In the genomic region with DNA sequence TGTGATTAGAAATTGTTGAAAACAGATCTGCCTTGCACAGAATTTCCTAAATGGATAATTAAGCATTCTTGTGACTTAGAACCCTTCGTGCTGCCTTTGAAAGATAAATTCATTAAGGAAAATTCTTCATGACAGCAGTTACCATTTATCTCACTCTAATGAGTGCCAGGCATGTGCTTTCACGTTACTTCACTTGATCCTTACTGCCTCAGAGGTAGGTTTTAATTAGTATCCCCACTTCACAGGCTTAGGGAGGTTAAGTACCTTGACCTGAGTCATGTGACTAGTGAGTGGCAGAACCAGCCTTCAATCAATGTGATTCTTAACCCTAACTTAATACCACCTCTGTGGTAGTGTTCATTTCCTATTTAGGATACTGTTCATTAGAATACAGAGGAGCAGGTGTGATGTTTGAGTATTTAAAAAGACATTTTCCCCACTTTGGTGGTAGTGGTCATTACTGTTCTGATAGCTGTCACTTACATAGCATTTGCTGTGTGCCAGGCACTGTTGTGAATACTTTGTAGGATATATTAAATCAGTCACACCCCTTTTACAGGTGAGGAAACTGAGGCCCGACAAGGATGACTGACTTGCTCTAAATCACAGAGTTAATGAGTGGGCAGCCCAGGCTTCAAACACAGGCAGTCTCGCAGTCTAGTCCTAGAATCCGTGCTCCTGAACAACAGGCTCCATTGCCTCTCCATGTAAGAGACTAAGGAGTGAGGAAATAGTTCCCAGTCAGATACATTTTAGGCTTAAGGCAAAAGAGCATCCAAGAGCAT, we compare ENCODE assay signal across 1 cellular context.
A peak's percentile ranks its signal among the peaks of the same experiment; 100 is the strongest.
TF ChIP-seq lines count a peak whose summit lies in the region.

No MANE protein-coding gene starts in this region.

TF ChIP-seq in HEK293, 187 proteins besides CTCF, POLR2A, EP300 and RAD21 (continued from another document):
- TF ChIP-seq, protein P1, sequence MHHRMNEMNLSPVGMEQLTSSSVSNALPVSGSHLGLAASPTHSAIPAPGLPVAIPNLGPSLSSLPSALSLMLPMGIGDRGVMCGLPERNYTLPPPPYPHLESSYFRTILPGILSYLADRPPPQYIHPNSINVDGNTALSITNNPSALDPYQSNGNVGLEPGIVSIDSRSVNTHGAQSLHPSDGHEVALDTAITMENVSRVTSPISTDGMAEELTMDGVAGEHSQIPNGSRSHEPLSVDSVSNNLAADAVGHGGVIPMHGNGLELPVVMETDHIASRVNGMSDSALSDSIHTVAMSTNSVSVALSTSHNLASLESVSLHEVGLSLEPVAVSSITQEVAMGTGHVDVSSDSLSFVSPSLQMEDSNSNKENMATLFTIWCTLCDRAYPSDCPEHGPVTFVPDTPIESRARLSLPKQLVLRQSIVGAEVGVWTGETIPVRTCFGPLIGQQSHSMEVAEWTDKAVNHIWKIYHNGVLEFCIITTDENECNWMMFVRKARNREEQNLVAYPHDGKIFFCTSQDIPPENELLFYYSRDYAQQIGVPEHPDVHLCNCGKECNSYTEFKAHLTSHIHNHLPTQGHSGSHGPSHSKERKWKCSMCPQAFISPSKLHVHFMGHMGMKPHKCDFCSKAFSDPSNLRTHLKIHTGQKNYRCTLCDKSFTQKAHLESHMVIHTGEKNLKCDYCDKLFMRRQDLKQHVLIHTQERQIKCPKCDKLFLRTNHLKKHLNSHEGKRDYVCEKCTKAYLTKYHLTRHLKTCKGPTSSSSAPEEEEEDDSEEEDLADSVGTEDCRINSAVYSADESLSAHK (tag by site-specific recombination; IDR thresholded peaks at IDR 0.05), result no peak
- TF ChIP-seq ZNF843 (tag by site-specific recombination; IDR thresholded peaks at IDR 0.05) (peak; percentile 56; the same call in 1 of the 2 replicates), ZNF654 (tag by site-specific recombination; IDR thresholded peaks at IDR 0.05; ENCODE audit: low read depth) (no peak), IKZF3 (tag by site-specific recombination; IDR thresholded peaks at IDR 0.05) (0 out of 2 replicates have a peak, but pooled peaks have one; percentile 29), ZNF366 (tag by site-specific recombination; conservative IDR thresholded peaks at IDR 0.05) (0 out of 2 replicates have a peak, but pooled peaks have one; percentile 18), BCL11B (tag by site-specific recombination; IDR thresholded peaks at IDR 0.05; ENCODE audit: low read depth) (no peak), ZNF473 (tag by site-specific recombination; IDR thresholded peaks at IDR 0.05) (no peak), WT1 (tag by site-specific recombination; IDR thresholded peaks at IDR 0.05) (peak; percentile 88), HOXC10 (CRISPR knock-in tag; IDR thresholded peaks at IDR 0.05) (no peak), ZNF544 (tag by site-specific recombination; IDR thresholded peaks at IDR 0.05) (no peak), ZNF48 (tag by site-specific recombination; IDR thresholded peaks at IDR 0.05) (no peak), ZNF707 (tag by site-specific recombination; IDR thresholded peaks at IDR 0.05) (no peak), ZNF433 (tag by site-specific recombination; IDR thresholded peaks at IDR 0.05; ENCODE audit: low read depth) (no peak), ZNF239 (tag by site-specific recombination; IDR thresholded peaks at IDR 0.05) (no peak), GLIS2 (tag by site-specific recombination; IDR thresholded peaks at IDR 0.05) (0 out of 2 replicates have a peak, but pooled peaks have one; percentile 12), SP2 (tag by site-specific recombination; IDR thresholded peaks at IDR 0.05) (peak; percentile 31; the same call in 1 of the 2 replicates), ZNF133 (tag by site-specific recombination; IDR thresholded peaks at IDR 0.05) (no peak), ZNF155 (tag by site-specific recombination; IDR thresholded peaks at IDR 0.05) (no peak), OSR2 (tag by site-specific recombination; IDR thresholded peaks at IDR 0.05) (peak; percentile 91), SP7 (tag by site-specific recombination; IDR thresholded peaks at IDR 0.05) (peak; percentile 91), EGR2 (tag by site-specific recombination; IDR thresholded peaks at IDR 0.05; ENCODE audit: low read depth) (no peak), ZNF530 (tag by site-specific recombination; IDR thresholded peaks at IDR 0.05; ENCODE audit: low read depth) (no peak)
- TF ChIP-seq, protein P2, sequence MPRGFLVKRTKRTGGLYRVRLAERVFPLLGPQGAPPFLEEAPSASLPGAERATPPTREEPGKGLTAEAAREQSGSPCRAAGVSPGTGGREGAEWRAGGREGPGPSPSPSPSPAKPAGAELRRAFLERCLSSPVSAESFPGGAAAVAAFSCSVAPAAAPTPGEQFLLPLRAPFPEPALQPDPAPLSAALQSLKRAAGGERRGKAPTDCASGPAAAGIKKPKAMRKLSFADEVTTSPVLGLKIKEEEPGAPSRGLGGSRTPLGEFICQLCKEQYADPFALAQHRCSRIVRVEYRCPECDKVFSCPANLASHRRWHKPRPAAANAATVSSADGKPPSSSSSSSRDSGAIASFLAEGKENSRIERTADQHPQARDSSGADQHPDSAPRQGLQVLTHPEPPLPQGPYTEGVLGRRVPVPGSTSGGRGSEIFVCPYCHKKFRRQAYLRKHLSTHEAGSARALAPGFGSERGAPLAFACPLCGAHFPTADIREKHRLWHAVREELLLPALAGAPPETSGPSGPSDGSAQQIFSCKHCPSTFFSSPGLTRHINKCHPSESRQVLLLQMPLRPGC (tag by site-specific recombination; IDR thresholded peaks at IDR 0.05), result peak; percentile 54
- TF ChIP-seq, protein P3, sequence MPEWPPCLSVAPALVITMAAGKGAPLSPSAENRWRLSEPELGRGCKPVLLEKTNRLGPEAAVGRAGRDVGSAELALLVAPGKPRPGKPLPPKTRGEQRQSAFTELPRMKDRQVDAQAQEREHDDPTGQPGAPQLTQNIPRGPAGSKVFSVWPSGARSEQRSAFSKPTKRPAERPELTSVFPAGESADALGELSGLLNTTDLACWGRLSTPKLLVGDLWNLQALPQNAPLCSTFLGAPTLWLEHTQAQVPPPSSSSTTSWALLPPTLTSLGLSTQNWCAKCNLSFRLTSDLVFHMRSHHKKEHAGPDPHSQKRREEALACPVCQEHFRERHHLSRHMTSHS (tag by site-specific recombination; IDR thresholded peaks at IDR 0.05), result no peak
- TF ChIP-seq, protein P4, sequence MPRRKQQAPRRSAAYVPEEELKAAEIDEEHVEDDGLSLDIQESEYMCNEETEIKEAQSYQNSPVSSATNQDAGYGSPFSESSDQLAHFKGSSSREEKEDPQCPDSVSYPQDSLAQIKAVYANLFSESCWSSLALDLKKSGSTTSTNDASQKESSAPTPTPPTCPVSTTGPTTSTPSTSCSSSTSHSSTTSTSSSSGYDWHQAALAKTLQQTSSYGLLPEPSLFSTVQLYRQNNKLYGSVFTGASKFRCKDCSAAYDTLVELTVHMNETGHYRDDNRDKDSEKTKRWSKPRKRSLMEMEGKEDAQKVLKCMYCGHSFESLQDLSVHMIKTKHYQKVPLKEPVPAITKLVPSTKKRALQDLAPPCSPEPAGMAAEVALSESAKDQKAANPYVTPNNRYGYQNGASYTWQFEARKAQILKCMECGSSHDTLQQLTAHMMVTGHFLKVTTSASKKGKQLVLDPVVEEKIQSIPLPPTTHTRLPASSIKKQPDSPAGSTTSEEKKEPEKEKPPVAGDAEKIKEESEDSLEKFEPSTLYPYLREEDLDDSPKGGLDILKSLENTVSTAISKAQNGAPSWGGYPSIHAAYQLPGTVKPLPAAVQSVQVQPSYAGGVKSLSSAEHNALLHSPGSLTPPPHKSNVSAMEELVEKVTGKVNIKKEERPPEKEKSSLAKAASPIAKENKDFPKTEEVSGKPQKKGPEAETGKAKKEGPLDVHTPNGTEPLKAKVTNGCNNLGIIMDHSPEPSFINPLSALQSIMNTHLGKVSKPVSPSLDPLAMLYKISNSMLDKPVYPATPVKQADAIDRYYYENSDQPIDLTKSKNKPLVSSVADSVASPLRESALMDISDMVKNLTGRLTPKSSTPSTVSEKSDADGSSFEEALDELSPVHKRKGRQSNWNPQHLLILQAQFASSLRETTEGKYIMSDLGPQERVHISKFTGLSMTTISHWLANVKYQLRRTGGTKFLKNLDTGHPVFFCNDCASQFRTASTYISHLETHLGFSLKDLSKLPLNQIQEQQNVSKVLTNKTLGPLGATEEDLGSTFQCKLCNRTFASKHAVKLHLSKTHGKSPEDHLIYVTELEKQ (tag by site-specific recombination; IDR thresholded peaks at IDR 0.05; ENCODE audit: borderline replicate concordance), result peak; percentile 53; the same call in 1 of the 2 replicates
- TF ChIP-seq, protein P5, sequence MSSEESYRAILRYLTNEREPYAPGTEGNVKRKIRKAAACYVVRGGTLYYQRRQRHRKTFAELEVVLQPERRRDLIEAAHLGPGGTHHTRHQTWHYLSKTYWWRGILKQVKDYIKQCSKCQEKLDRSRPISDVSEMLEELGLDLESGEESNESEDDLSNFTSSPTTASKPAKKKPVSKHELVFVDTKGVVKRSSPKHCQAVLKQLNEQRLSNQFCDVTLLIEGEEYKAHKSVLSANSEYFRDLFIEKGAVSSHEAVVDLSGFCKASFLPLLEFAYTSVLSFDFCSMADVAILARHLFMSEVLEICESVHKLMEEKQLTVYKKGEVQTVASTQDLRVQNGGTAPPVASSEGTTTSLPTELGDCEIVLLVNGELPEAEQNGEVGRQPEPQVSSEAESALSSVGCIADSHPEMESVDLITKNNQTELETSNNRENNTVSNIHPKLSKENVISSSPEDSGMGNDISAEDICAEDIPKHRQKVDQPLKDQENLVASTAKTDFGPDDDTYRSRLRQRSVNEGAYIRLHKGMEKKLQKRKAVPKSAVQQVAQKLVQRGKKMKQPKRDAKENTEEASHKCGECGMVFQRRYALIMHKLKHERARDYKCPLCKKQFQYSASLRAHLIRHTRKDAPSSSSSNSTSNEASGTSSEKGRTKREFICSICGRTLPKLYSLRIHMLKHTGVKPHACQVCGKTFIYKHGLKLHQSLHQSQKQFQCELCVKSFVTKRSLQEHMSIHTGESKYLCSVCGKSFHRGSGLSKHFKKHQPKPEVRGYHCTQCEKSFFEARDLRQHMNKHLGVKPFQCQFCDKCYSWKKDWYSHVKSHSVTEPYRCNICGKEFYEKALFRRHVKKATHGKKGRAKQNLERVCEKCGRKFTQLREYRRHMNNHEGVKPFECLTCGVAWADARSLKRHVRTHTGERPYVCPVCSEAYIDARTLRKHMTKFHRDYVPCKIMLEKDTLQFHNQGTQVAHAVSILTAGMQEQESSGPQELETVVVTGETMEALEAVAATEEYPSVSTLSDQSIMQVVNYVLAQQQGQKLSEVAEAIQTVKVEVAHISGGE (tag by site-specific recombination; conservative IDR thresholded peaks at IDR 0.05; ENCODE audit: low read depth), result no peak
- TF ChIP-seq, protein P6, sequence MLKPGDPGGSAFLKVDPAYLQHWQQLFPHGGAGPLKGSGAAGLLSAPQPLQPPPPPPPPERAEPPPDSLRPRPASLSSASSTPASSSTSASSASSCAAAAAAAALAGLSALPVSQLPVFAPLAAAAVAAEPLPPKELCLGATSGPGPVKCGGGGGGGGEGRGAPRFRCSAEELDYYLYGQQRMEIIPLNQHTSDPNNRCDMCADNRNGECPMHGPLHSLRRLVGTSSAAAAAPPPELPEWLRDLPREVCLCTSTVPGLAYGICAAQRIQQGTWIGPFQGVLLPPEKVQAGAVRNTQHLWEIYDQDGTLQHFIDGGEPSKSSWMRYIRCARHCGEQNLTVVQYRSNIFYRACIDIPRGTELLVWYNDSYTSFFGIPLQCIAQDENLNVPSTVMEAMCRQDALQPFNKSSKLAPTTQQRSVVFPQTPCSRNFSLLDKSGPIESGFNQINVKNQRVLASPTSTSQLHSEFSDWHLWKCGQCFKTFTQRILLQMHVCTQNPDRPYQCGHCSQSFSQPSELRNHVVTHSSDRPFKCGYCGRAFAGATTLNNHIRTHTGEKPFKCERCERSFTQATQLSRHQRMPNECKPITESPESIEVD (tag by site-specific recombination; IDR thresholded peaks at IDR 0.05), result peak; percentile 87
TF ChIP-seq in HEK293: peak in this region for 12.
